Comparison of ENCODE assay signal across 15 cellular contexts in the genomic region with DNA sequence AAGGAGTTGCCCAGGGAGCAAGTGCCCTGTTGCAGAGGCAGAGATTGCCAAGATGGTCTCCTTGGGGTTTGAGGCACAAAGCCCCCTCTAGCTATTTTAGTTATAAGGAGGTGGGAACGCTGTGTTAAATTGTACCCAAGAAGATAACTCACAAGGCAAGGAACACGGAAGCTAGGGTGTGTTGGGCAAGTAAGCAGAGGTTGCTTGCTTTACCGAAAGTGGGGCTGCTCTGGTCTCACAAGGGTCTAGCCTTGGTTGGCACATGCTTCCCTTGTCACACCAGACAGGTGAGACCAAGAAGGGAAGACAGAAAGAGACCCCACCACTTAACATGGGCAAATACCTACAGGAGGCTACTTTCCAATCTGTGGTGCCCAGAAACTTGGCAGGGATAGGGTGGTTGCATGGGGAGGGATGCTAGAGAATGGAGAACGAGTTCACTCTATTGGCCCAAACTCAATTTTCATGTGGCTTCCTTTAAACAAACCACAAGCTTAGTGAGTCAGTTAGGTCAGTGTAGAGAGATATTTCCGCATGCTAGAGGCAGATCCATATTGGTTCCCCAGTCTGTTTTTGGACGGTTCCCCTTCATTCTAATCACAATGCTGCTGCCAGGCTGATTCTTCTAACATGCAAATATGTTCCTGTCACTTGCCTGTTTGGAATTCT. TPM values are rescaled to one million over a fixed set of nuclear protein-coding genes. Genes with fewer than 3 reads are reported as not detected.
A peak's percentile ranks its signal among the peaks of the same experiment; 100 is the strongest.
DNase-seq lines count a peak whose midpoint lies in the region; ATAC-seq, FAIRE-seq and TF ChIP-seq lines count a peak whose summit lies in the region.
"Had no signal": no experiment of that assay in that cellular context is flagged by ENCODE, and none has a peak within 500 bp of the region (broad histone marks: within the 10 kb centered on the region; RNA-seq: fewer than 3 reads in every experiment).

No MANE protein-coding gene starts in this region.

- CTCF ChIA-PET in H1 (lab: Charles Lee; ENCODE audit: partially characterized antibody) = interaction anchor here (0.7 to 18.3 kb wide), 6 partner anchors 8 to 71 kb away, joined by 3 to 591 read pairs (median 28); no protein-coding TSS in a partner anchor

- H3K27ac ChIP-seq in H1 (ENCODE audit: low read depth, low read length) (no peak overlapping the region), neutrophil (peak overlapping the region; percentile 48), psoas muscle (no peak overlapping the region)
- H3K27ac ChIP-seq: 22Rv1 had no signal

- H2BK5ac ChIP-seq in H1 (ENCODE audit: low read depth, low read length) = no peak overlapping the region

- no peak overlapping the region for H3K18ac ChIP-seq in H1 (ENCODE audit: extremely low read depth, low read length)

- DNase-seq in NOMO-1 treated with DMSO at 0.1 percent for 48 hours (lab: John Stamatoyannopoulos, UW; ENCODE audit: unreplicated experiment) (peak; percentile 4), NOMO-1 treated with dmso at 0.1 percent for 144 hours (lab: John Stamatoyannopoulos, UW; ENCODE audit: unreplicated experiment) (no peak), MV-4-11 (lab: John Stamatoyannopoulos, UW) (peak; percentile 93), H1 (ENCODE audit: low read depth in 1 of 2, low spot score in 2 of 2) (no peak), activated gamma-delta T cell (lab: John Stamatoyannopoulos, UW) (no peak), psoas muscle (no peak)
- no peak for DNase-seq in activated T-helper 2 cell treated with anti-CD3 and anti-CD28 coated beads, Interferon-gamma antibody, Interleukin-2, Interleukin-4, amounts not matched to agents 10 μg/mL and 5 μg/mL and 100 μg/mL, durations not matched to agents 14 hours and 24 hours and 36 hours (ENCODE audit: low spot score)
- DNase-seq: activated CD4-positive, alpha-beta T cell treated with anti-CD3 and anti-CD28 coated beads for 4 hours; activated naive CD4-positive, alpha-beta T cell; immature natural killer cell; NCI-H2081; occipital lobe; stimulated activated CD4-positive, alpha-beta T cell treated with anti-CD3 and anti-CD28 coated beads, Interleukin-4, amount 100 ng/mL, for 1 hour had no signal

- WGBS in H1 (ENCODE audit: extremely low coverage in 1 of 2, insufficient coverage in 1 of 2, insufficient read length in 1 of 2, insufficient replicate concordance in 2 of 2, low coverage in 1 of 2, low lambda C conversion rate in 2 of 2, missing lambda C conversion rate in 1 of 2), 2 experiments = 28% methylated on average over 6 of the region's 6 CpGs; no CpG with 5 or more reads in 1 of the 2 experiments
- 64 to 82% (median 70%) methylated on average over 6 of the region's 6 CpGs for WGBS in psoas muscle, 3 donors

- no peak for ATAC-seq in psoas muscle

- no peak overlapping the region for H4K8ac ChIP-seq in H1 (ENCODE audit: extremely low read depth, insufficient read depth, low read length)

- H2BK20ac ChIP-seq in H1 (ENCODE audit: low read length) = no peak overlapping the region

- no peaks in the 10 kb centered on the region for H3K36me3 ChIP-seq in H1 (ENCODE audit: control insufficient read depth in 2 of 4, insufficient read depth in 4 of 4, low read length in 3 of 4)
- H3K36me3 ChIP-seq in neutrophil = peaks cover 15% of the 10 kb centered on the region
- H3K36me3 ChIP-seq in psoas muscle (ENCODE audit: insufficient read depth in 1 of 2, low read depth in 1 of 2) = no peaks in the 10 kb centered on the region

- H3K4me1 ChIP-seq in H1 (replicated peaks in 1 of 4; ENCODE audit: control insufficient read depth in 3 of 4, insufficient read depth in 4 of 4, low read length in 3 of 4) (peaks cover 6 to 43% (median 31%) of the 10 kb centered on the region in 4 experiments; a peak in 6 of 7 replicates), neutrophil (ENCODE audit: control insufficient read depth in 1 of 2, insufficient read depth in 1 of 2, low read depth in 1 of 2, low read length in 1 of 2) (peaks cover 0 to 13% of the 10 kb centered on the region in 2 experiments), psoas muscle (peaks cover 7% of the 10 kb centered on the region)

- H2BK15ac ChIP-seq in H1 (ENCODE audit: low read length) = no peak overlapping the region

- H3K4me1 Mint-ChIP-seq in activated T-helper 2 cell treated with anti-CD3 and anti-CD28 coated beads, Interferon-gamma antibody, Interleukin-2, Interleukin-4, amounts not matched to agents 10 μg/mL and 5 μg/mL and 100 μg/mL, durations not matched to agents 14 hours and 24 hours and 36 hours (ENCODE audit: low read depth) = peaks cover 3% of the 10 kb centered on the region

- H3K4me3 ChIP-seq in H1 (ENCODE audit: extremely low read depth in 1 of 4, insufficient read depth in 2 of 4, low read depth in 3 of 4, low read length in 4 of 4) = no peak overlapping the region
- H3K4me3 ChIP-seq in neutrophil (ENCODE audit: low read depth in 1 of 2, low read length in 1 of 2) = no peak overlapping the region
- H3K4me3 ChIP-seq in psoas muscle = no peak overlapping the region

- H3K36me3 Mint-ChIP-seq in activated T-helper 2 cell treated with anti-CD3 and anti-CD28 coated beads, Interferon-gamma antibody, Interleukin-2, Interleukin-4, amounts not matched to agents 10 μg/mL and 5 μg/mL and 100 μg/mL, durations not matched to agents 14 hours and 24 hours and 36 hours (ENCODE audit: low read depth) = no peaks in the 10 kb centered on the region

- H2AK5ac ChIP-seq in H1 (ENCODE audit: low read depth, low read length) = no peak overlapping the region; the same call in 1 of the 2 replicates

- TF ChIP-seq RAD21 in H1 (IDR thresholded peaks at IDR 0.05 in 1 of 2, conservative IDR thresholded peaks at IDR 0.05 in 1 of 2; ENCODE audit: low read depth in 2 of 2, low read length in 2 of 2) = no peak

- no peak for TF ChIP-seq POLR2A in H1 (IDR thresholded peaks at IDR 0.05; ENCODE audit: control extremely low read depth in 1 of 2, low read depth in 2 of 2, low read length in 2 of 2)

- no peaks in the 10 kb centered on the region for H3K23me2 ChIP-seq in H1 (ENCODE audit: low read depth, low read length)

- no peak overlapping the region for H2AFZ ChIP-seq in H1 (ENCODE audit: low read length)

- no peak for FAIRE-seq in H1 (lab: Jason Lieb, UNC)

- H3K56ac ChIP-seq in H1 (replicated peaks; ENCODE audit: insufficient read length, low read depth, low read length) = no peak overlapping the region

- no peaks in the 10 kb centered on the region for H3K79me2 ChIP-seq in H1 (ENCODE audit: control insufficient read depth in 1 of 2, insufficient read depth in 2 of 2, low read length in 2 of 2)

- no peak overlapping the region for H3K23ac ChIP-seq in H1 (ENCODE audit: insufficient read length)

- no peak for TF ChIP-seq EP300 in H1 (IDR thresholded peaks at IDR 0.05; ENCODE audit: borderline replicate concordance in 1 of 2, low read depth in 2 of 2, low read length in 2 of 2)

- no peak overlapping the region for H3K4me3 Mint-ChIP-seq in activated T-helper 2 cell treated with anti-CD3 and anti-CD28 coated beads, Interferon-gamma antibody, Interleukin-2, Interleukin-4, amounts not matched to agents 10 μg/mL and 5 μg/mL and 100 μg/mL, durations not matched to agents 14 hours and 24 hours and 36 hours (ENCODE audit: low read depth)

- intact Hi-C loops in activated T-helper 2 cell treated with anti-CD3 and anti-CD28 coated beads, Interferon-gamma antibody, Interleukin-2, Interleukin-4, amounts not matched to agents 10 μg/mL and 5 μg/mL and 100 μg/mL, durations not matched to agents 14 hours and 24 hours and 36 hours (cut with micrococcal nuclease) = no loop called here
- intact Hi-C loops in psoas muscle (cut with DNase I) = no loop called here

- no peak overlapping the region for H3K27ac Mint-ChIP-seq in activated T-helper 2 cell treated with anti-CD3 and anti-CD28 coated beads, Interferon-gamma antibody, Interleukin-2, Interleukin-4, amounts not matched to agents 10 μg/mL and 5 μg/mL and 100 μg/mL, durations not matched to agents 14 hours and 24 hours and 36 hours

- H3K79me1 ChIP-seq in H1 (ENCODE audit: low read depth, low read length) = no peaks in the 10 kb centered on the region

- no peak overlapping the region for H4K5ac ChIP-seq in H1 (ENCODE audit: insufficient read length, low read depth, low read length)

- H4K20me1 ChIP-seq in H1 (replicated peaks in 1 of 2; ENCODE audit: control insufficient read depth in 1 of 2, insufficient read depth in 2 of 2, low read length in 2 of 2) = peaks cover 7 to 8% of the 10 kb centered on the region in 2 experiments

- peak overlapping the region; percentile 5; the same call in 1 of the 2 replicates for H2BK12ac ChIP-seq in H1 (ENCODE audit: low read depth, low read length)

- no peak overlapping the region for H3K14ac ChIP-seq in H1 (ENCODE audit: insufficient read length)

- H3K9me3 Mint-ChIP-seq in activated T-helper 2 cell treated with anti-CD3 and anti-CD28 coated beads, Interferon-gamma antibody, Interleukin-2, Interleukin-4, amounts not matched to agents 10 μg/mL and 5 μg/mL and 100 μg/mL, durations not matched to agents 14 hours and 24 hours and 36 hours = no peaks in the 10 kb centered on the region
- H3K9me3 Mint-ChIP-seq: immature natural killer cell had no signal

- H3K27me3 ChIP-seq in H1 (replicated peaks in 1 of 4; ENCODE audit: control insufficient read depth in 3 of 4, extremely low read depth in 1 of 4, insufficient read depth in 3 of 4, low read length in 3 of 4) (peaks cover 82 to 100% (median 96%) of the 10 kb centered on the region in 4 experiments), neutrophil (no peaks in the 10 kb centered on the region), psoas muscle (ENCODE audit: insufficient read depth in 3 of 3, low read length in 2 of 3) (no peaks in the 10 kb centered on the region)

- no peak overlapping the region for H3K9ac ChIP-seq in H1 (replicated peaks in 1 of 4; ENCODE audit: extremely low read depth in 1 of 4, low read depth in 3 of 4, low read length in 3 of 4)

- no peak overlapping the region for H3K4ac ChIP-seq in H1 (replicated peaks; ENCODE audit: insufficient read length, low read depth, low read length)

- H2BK120ac ChIP-seq in H1 (replicated peaks; ENCODE audit: low read depth, low read length) = no peak overlapping the region

- POLR2A ChIA-PET in H1 (lab: Charles Lee; ENCODE audit: partially characterized antibody) = no interaction called here

- H3K27me3 Mint-ChIP-seq in activated T-helper 2 cell treated with anti-CD3 and anti-CD28 coated beads, Interferon-gamma antibody, Interleukin-2, Interleukin-4, amounts not matched to agents 10 μg/mL and 5 μg/mL and 100 μg/mL, durations not matched to agents 14 hours and 24 hours and 36 hours (ENCODE audit: low read depth) = peaks cover 1% of the 10 kb centered on the region

- no peaks in the 10 kb centered on the region for H3K9me3 ChIP-seq in H1 (ENCODE audit: insufficient read depth in 2 of 2, low read depth in 1 of 2, low read length in 1 of 2)
- H3K9me3 ChIP-seq in neutrophil = no peaks in the 10 kb centered on the region
- no peaks in the 10 kb centered on the region for H3K9me3 ChIP-seq in psoas muscle

- no peak for TF ChIP-seq CTCF in H1 (IDR thresholded peaks at IDR 0.05; ENCODE audit: control extremely low read depth in 1 of 3, insufficient read depth in 1 of 3, low read depth in 1 of 3, low read length in 3 of 3)
- TF ChIP-seq CTCF in neutrophil (IDR thresholded peaks at IDR 0.05) = no peak
- TF ChIP-seq CTCF in psoas muscle (IDR thresholded peaks at IDR 0.05) = no peak

- peak overlapping the region; percentile 1 to 33; a peak in 1 of 4 replicates for H3K4me2 ChIP-seq in H1 (ENCODE audit: insufficient read depth in 1 of 2, low read depth in 2 of 2, low read length in 2 of 2)

- no peak overlapping the region for H4K91ac ChIP-seq in H1 (replicated peaks; ENCODE audit: insufficient read length, low read length)

RNA-seq across cellular contexts. Expression of a gene that starts 42.4 kb away (rescaled TPM):
- 1.1 and 2.2 TPM in 2 replicates for total RNA-seq in H1 (2021; fragmentation: NEBNext Ultra II Directional; extraction: Animal tissue kit (Norgen Biotek cat#: 25700))
- polyA plus RNA-seq in H1 (2011; rRNA removed) (0.94 and 1.2 TPM in 2 replicates), psoas muscle (1 to 10 TPM; 2.5 to 3.1 (median 2.9) TPM)
- polyA plus RNA-seq in H1 (2011; cell fraction: cytosol; rRNA removed) = 0.81 TPM
- polyA plus RNA-seq in H1 (2011; cell fraction: nucleus; rRNA removed) = 4.0 TPM
- 0.82 to 2.1 TPM (median 1.5 TPM) in 4 replicates for polyA plus RNA-seq in H1 (2012, experiment 1 of 2)
- polyA plus RNA-seq in H1 (2012, experiment 2 of 2) = 0.17 TPM
- polyA plus RNA-seq in H1 (2013, experiment 1 of 2) = 0.89 TPM
- 0.81 TPM for polyA plus RNA-seq in H1 (2013, experiment 2 of 2)
- 1.9 and 3.1 TPM in 2 replicates for polyA minus RNA-seq in H1 (2011; rRNA and poly(A)+ RNA removed)
- 0.51 TPM for polyA minus RNA-seq in H1 (2011; cell fraction: cytosol; rRNA and poly(A)+ RNA removed)
- polyA minus RNA-seq in H1 (2011; cell fraction: nucleus; rRNA and poly(A)+ RNA removed) = 2.9 TPM
- 15.1 and 15.7 TPM in 2 replicates for total RNA-seq in activated T-helper 2 cell treated with anti-CD3 and anti-CD28 coated beads, Interferon-gamma antibody, Interleukin-2, Interleukin-4, amounts not matched to agents 10 μg/mL and 5 μg/mL and 100 μg/mL, durations not matched to agents 14 hours and 24 hours and 36 hours
- total RNA-seq in psoas muscle = 10 to 100 TPM in 2 of 4 donors, 1 to 10 TPM in 2; 3.3 to 15.4 (median 7.2) TPM

Comparison
In these comparisons a context has a peak if more than half of its experiments do, and no peak if none do; other contexts are left out.
1. DNase-seq: peak in NOMO-1 treated with DMSO at 0.1 percent for 48 hours (single experiment) and MV-4-11 (single experiment); none in NOMO-1 treated with dmso at 0.1 percent for 144 hours (single experiment), H1 (0 of 2), activated gamma-delta T cell (single experiment), activated T-helper 2 cell treated with anti-CD3 and anti-CD28 coated beads, Interferon-gamma antibody, Interleukin-2, Interleukin-4, amounts not matched to agents 10 μg/mL and 5 μg/mL and 100 μg/mL, durations not matched to agents 14 hours and 24 hours and 36 hours (single experiment) and psoas muscle (0 of 2).